Comparison of ENCODE assay signal across 11 cellular contexts in the genomic region with DNA sequence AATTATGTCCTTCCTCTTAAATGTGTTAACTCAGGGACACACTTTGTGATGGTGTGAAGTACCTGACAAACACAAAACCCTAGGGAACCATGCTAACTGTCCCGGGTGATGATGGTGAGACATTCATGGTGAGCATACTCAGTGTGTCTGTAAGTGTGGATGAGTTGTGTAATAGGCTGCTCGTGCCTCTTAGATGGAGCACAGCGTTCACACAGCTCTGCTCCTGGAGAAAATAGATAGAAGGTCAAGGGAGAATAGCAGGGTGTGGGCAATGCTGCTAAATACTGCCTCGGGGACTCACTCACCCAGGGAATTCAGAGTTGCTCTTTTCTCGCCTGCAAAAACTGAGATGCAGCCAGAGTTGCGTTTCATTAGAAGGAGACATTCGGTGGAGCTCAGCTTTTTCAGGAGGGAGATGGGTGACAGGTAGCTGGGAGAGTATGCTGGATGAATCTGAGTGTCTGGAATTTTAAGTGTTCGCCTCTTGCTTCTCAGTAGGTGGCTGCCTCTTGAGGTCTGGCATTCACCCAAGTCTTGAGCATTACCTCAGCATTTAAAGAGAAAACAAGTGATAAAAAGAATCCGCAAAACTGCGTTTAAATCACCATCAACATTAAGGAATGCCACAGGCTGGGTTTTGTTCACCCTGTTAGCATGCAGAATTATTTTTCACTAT.
DNase-seq lines count a peak whose midpoint lies in the region; ATAC-seq and TF ChIP-seq lines count a peak whose summit lies in the region.
"Had no signal": no experiment of that assay in that cellular context is flagged by ENCODE, and none has a peak within 500 bp of the region (broad histone marks: within the 10 kb centered on the region; RNA-seq: fewer than 3 reads in every experiment).

No MANE protein-coding gene starts in this region.

- peak; percentile 55 to 68 for DNase-seq in NCI-H524 (lab: John Stamatoyannopoulos, UW)
- no peak for DNase-seq in NCI-H524 treated with DMSO at 0.1 percent for 48 hours (lab: John Stamatoyannopoulos, UW)
- DNase-seq in NCI-H226, result peak; percentile 67
- peak; percentile 80 for DNase-seq in astrocyte of the spinal cord (ENCODE audit: low read depth, low spot score)
- DNase-seq in gastrocnemius medialis, result no peak
- DNase-seq in medulla oblongata (ENCODE audit: extremely low spot score), result no peak
- DNase-seq in activated T-helper 1 cell treated with anti-CD3 and anti-CD28 coated beads, Interleukin-12 subunit alpha, Interleukin-12 subunit beta, Interleukin-2, Interleukin-4 antibody, amounts not matched to agents 30 ng/mL and 10 ng/mL and 1 ng/mL, durations not matched to agents 14 hours and 24 hours and 36 hours (ENCODE audit: low spot score), result no peak
- DNase-seq: colonic mucosa; stimulated activated CD4-positive, alpha-beta T cell treated with anti-CD3 and anti-CD28 coated beads, Interleukin-2, amount 100 ng/mL, for 24 hours had no signal

- in situ Hi-C loops in astrocyte of the spinal cord (cut with HindIII; ENCODE audit: low sequenced_read_pairs), result no loop called here
- in situ Hi-C loops in gastrocnemius medialis (cut with MboI; ENCODE audit: low sequenced_read_pairs in 4 of 4), result no loop called here

- no peaks in the 10 kb centered on the region for H3K4me1 Mint-ChIP-seq in stimulated activated memory B cell treated with anti-CD40 and anti-IgM and Interleukin-4, amounts not matched to agents 10 μg/mL and 1 μg/mL and 100 μg/mL, for 72 hours
- no peaks in the 10 kb centered on the region for H3K4me1 Mint-ChIP-seq in activated T-helper 1 cell treated with anti-CD3 and anti-CD28 coated beads, Interleukin-12 subunit alpha, Interleukin-12 subunit beta, Interleukin-2, Interleukin-4 antibody, amounts not matched to agents 30 ng/mL and 10 ng/mL and 1 ng/mL, durations not matched to agents 14 hours and 24 hours and 36 hours (ENCODE audit: low read depth)

- H3K36me3 ChIP-seq in gastrocnemius medialis, result no peaks in the 10 kb centered on the region
- H3K36me3 ChIP-seq: colonic mucosa had no signal

- TF ChIP-seq CTCF in astrocyte of the spinal cord (IDR thresholded peaks at IDR 0.05; ENCODE audit: low read depth, low read length) (no peak), gastrocnemius medialis (IDR thresholded peaks at IDR 0.05 in 4 of 5, conservative IDR thresholded peaks at IDR 0.05 in 1 of 5) (no peak)

- peak; percentile 58 to 89 for ATAC-seq in gastrocnemius medialis
- no peak for ATAC-seq in stimulated activated memory B cell treated with anti-CD40 and anti-IgM and Interleukin-4, amounts not matched to agents 10 μg/mL and 1 μg/mL and 100 μg/mL, for 72 hours

- H3K27me3 Mint-ChIP-seq in stimulated activated memory B cell treated with anti-CD40 and anti-IgM and Interleukin-4, amounts not matched to agents 10 μg/mL and 1 μg/mL and 100 μg/mL, for 72 hours, result no peaks in the 10 kb centered on the region
- no peaks in the 10 kb centered on the region for H3K27me3 Mint-ChIP-seq in activated T-helper 1 cell treated with anti-CD3 and anti-CD28 coated beads, Interleukin-12 subunit alpha, Interleukin-12 subunit beta, Interleukin-2, Interleukin-4 antibody, amounts not matched to agents 30 ng/mL and 10 ng/mL and 1 ng/mL, durations not matched to agents 14 hours and 24 hours and 36 hours (ENCODE audit: insufficient read depth)

- H3K27ac ChIP-seq in gastrocnemius medialis, result peak overlapping the region in 1 of 4 donors; percentile 11
- H3K27ac ChIP-seq: colonic mucosa had no signal

- TF ChIP-seq POLR2A in gastrocnemius medialis (IDR thresholded peaks at IDR 0.05), result no peak

- H3K4me3 ChIP-seq in astrocyte of the spinal cord (ENCODE audit: low read depth, low read length) (no peak overlapping the region), gastrocnemius medialis (no peak overlapping the region)
- H3K4me3 ChIP-seq: colonic mucosa had no signal

- no peaks in the 10 kb centered on the region for H3K27me3 ChIP-seq in gastrocnemius medialis
- H3K27me3 ChIP-seq: colonic mucosa had no signal

- H3K4me3 Mint-ChIP-seq in stimulated activated memory B cell treated with anti-CD40 and anti-IgM and Interleukin-4, amounts not matched to agents 10 μg/mL and 1 μg/mL and 100 μg/mL, for 72 hours, result no peak overlapping the region
- H3K4me3 Mint-ChIP-seq in activated T-helper 1 cell treated with anti-CD3 and anti-CD28 coated beads, Interleukin-12 subunit alpha, Interleukin-12 subunit beta, Interleukin-2, Interleukin-4 antibody, amounts not matched to agents 30 ng/mL and 10 ng/mL and 1 ng/mL, durations not matched to agents 14 hours and 24 hours and 36 hours, result no peak overlapping the region
- H3K4me3 Mint-ChIP-seq: activated naive CD8-positive, alpha-beta T cell had no signal

- no peaks in the 10 kb centered on the region for H3K9me3 ChIP-seq in gastrocnemius medialis
- H3K9me3 ChIP-seq: colonic mucosa had no signal

- no peaks in the 10 kb centered on the region for H3K36me3 Mint-ChIP-seq in stimulated activated memory B cell treated with anti-CD40 and anti-IgM and Interleukin-4, amounts not matched to agents 10 μg/mL and 1 μg/mL and 100 μg/mL, for 72 hours
- no peaks in the 10 kb centered on the region for H3K36me3 Mint-ChIP-seq in activated T-helper 1 cell treated with anti-CD3 and anti-CD28 coated beads, Interleukin-12 subunit alpha, Interleukin-12 subunit beta, Interleukin-2, Interleukin-4 antibody, amounts not matched to agents 30 ng/mL and 10 ng/mL and 1 ng/mL, durations not matched to agents 14 hours and 24 hours and 36 hours (ENCODE audit: low read depth)
- H3K36me3 Mint-ChIP-seq: activated naive CD8-positive, alpha-beta T cell had no signal

- intact Hi-C loops in gastrocnemius medialis (cut with DNase I; ENCODE audit: low total_unique reads), result no loop called here
- intact Hi-C loops in activated T-helper 1 cell treated with anti-CD3 and anti-CD28 coated beads, Interleukin-12 subunit alpha, Interleukin-12 subunit beta, Interleukin-2, Interleukin-4 antibody, amounts not matched to agents 30 ng/mL and 10 ng/mL and 1 ng/mL, durations not matched to agents 14 hours and 24 hours and 36 hours (cut with micrococcal nuclease), result no loop called here

- peaks cover 18 to 31% of the 10 kb centered on the region in 2 donors for H3K4me1 ChIP-seq in gastrocnemius medialis
- H3K4me1 ChIP-seq: colonic mucosa had no signal

- peaks cover 10% of the 10 kb centered on the region for H3K9me3 Mint-ChIP-seq in stimulated activated memory B cell treated with anti-CD40 and anti-IgM and Interleukin-4, amounts not matched to agents 10 μg/mL and 1 μg/mL and 100 μg/mL, for 72 hours
- no peaks in the 10 kb centered on the region for H3K9me3 Mint-ChIP-seq in activated T-helper 1 cell treated with anti-CD3 and anti-CD28 coated beads, Interleukin-12 subunit alpha, Interleukin-12 subunit beta, Interleukin-2, Interleukin-4 antibody, amounts not matched to agents 30 ng/mL and 10 ng/mL and 1 ng/mL, durations not matched to agents 14 hours and 24 hours and 36 hours

- H3K27ac Mint-ChIP-seq in stimulated activated memory B cell treated with anti-CD40 and anti-IgM and Interleukin-4, amounts not matched to agents 10 μg/mL and 1 μg/mL and 100 μg/mL, for 72 hours, result no peak overlapping the region
- no peak overlapping the region for H3K27ac Mint-ChIP-seq in activated T-helper 1 cell treated with anti-CD3 and anti-CD28 coated beads, Interleukin-12 subunit alpha, Interleukin-12 subunit beta, Interleukin-2, Interleukin-4 antibody, amounts not matched to agents 30 ng/mL and 10 ng/mL and 1 ng/mL, durations not matched to agents 14 hours and 24 hours and 36 hours
- H3K27ac Mint-ChIP-seq: activated naive CD8-positive, alpha-beta T cell had no signal

Comparison
In these comparisons a context has a peak if more than half of its experiments do, and no peak if none do; other contexts are left out.
1. DNase-seq: peak in NCI-H524 (2 of 2), NCI-H226 (single experiment) and astrocyte of the spinal cord (single experiment); none in NCI-H524 treated with DMSO at 0.1 percent for 48 hours (single experiment), gastrocnemius medialis (0 of 2), medulla oblongata (single experiment) and activated T-helper 1 cell treated with anti-CD3 and anti-CD28 coated beads, Interleukin-12 subunit alpha, Interleukin-12 subunit beta, Interleukin-2, Interleukin-4 antibody, amounts not matched to agents 30 ng/mL and 10 ng/mL and 1 ng/mL, durations not matched to agents 14 hours and 24 hours and 36 hours (single experiment).